ENCODE assay signal across 12 cellular contexts in genomic region chr5:56152437-56152836, GRCh38.
DNase-seq lines count a peak whose midpoint lies in the region; ATAC-seq and TF ChIP-seq lines count a peak whose summit lies in the region.
"Had no signal": no experiment of that assay in that cellular context is flagged by ENCODE, and none has a peak within 500 bp of the region (broad histone marks: within the 10 kb centered on the region; RNA-seq: fewer than 3 reads in every experiment).

No MANE protein-coding gene starts in this region.

- peaks cover 2% of the 10 kb centered on the region for H3K36me3 Mint-ChIP-seq in activated CD4-positive, alpha-beta T cell treated with anti-CD3 and anti-CD28 coated beads for 36 hours (ENCODE audit: low read depth)
- peaks cover 0 to 8% of the 10 kb centered on the region in 2 donors for H3K36me3 Mint-ChIP-seq in activated naive CD4-positive, alpha-beta T cell treated with anti-CD3 and anti-CD28 coated beads, Interleukin-2, amount 50 U/mL, for 72 hours
- no peaks in the 10 kb centered on the region for H3K36me3 Mint-ChIP-seq in nephron progenitor cell (ENCODE audit: low read depth)

- H3K9me3 Mint-ChIP-seq in activated CD4-positive, alpha-beta T cell treated with anti-CD3 and anti-CD28 coated beads for 36 hours (ENCODE audit: low read depth): no peaks in the 10 kb centered on the region
- no peaks in the 10 kb centered on the region for H3K9me3 Mint-ChIP-seq in activated naive CD4-positive, alpha-beta T cell treated with anti-CD3 and anti-CD28 coated beads, Interleukin-2, amount 50 U/mL, for 72 hours
- H3K9me3 Mint-ChIP-seq in nephron progenitor cell: no peaks in the 10 kb centered on the region

- H3K27ac Mint-ChIP-seq in activated CD4-positive, alpha-beta T cell treated with anti-CD3 and anti-CD28 coated beads for 36 hours: peak overlapping the region; percentile 82
- peak overlapping the region; percentile 13 to 76 for H3K27ac Mint-ChIP-seq in activated naive CD4-positive, alpha-beta T cell treated with anti-CD3 and anti-CD28 coated beads, Interleukin-2, amount 50 U/mL, for 72 hours
- H3K27ac Mint-ChIP-seq in nephron progenitor cell: peak overlapping the region; percentile 9
- H3K27ac Mint-ChIP-seq: progenitor cell of endocrine pancreas had no signal

- DNase-seq in activated CD4-positive, alpha-beta T cell treated with anti-CD3 and anti-CD28 coated beads for 36 hours: no peak
- DNase-seq in activated CD4-positive, alpha-beta T cell treated with anti-CD3 and anti-CD28 coated beads, Interleukin-2, amount 50 U/mL, for 48 hours: no peak
- DNase-seq in activated naive CD4-positive, alpha-beta T cell treated with anti-CD3 and anti-CD28 coated beads, Interleukin-2, amount 50 U/mL, for 72 hours (ENCODE audit: low spot score in 2 of 2): no peak
- no peak for DNase-seq in nephron progenitor cell
- no peak for DNase-seq in GM03348 (ENCODE audit: low spot score)
- no peak for DNase-seq in NCI-H82 (lab: John Stamatoyannopoulos, UW)
- DNase-seq: kidney glomerular epithelial cell, NCI-H1105, PC-9 had no signal

- ATAC-seq in activated CD4-positive, alpha-beta T cell treated with anti-CD3 and anti-CD28 coated beads for 36 hours: no peak
- ATAC-seq in HG02759 (IDR thresholded peaks at IDR 0.05; ENCODE audit: unreplicated experiment): peak; percentile 26
- ATAC-seq in activated naive CD4-positive, alpha-beta T cell treated with anti-CD3 and anti-CD28 coated beads, Interleukin-2, amount 50 U/mL, for 72 hours: no peak
- no peak for ATAC-seq in GM18498 (IDR thresholded peaks at IDR 0.05; ENCODE audit: unreplicated experiment)

- H3K4me3 Mint-ChIP-seq in activated CD4-positive, alpha-beta T cell treated with anti-CD3 and anti-CD28 coated beads for 36 hours: peak overlapping the region; percentile 57
- H3K4me3 Mint-ChIP-seq in nephron progenitor cell: no peak overlapping the region

- POLR2A ChIA-PET in activated CD4-positive, alpha-beta T cell treated with anti-CD3 and anti-CD28 coated beads for 36 hours (lab: Charles Lee): interaction anchor here (0.6 kb wide), 1 partner anchor 169 kb away, joined by 4 read pairs; no protein-coding TSS in a partner anchor

- TF ChIP-seq CTCF in nephron progenitor cell (IDR thresholded peaks at IDR 0.05): no peak

- peaks cover 74% of the 10 kb centered on the region for H3K4me1 Mint-ChIP-seq in activated CD4-positive, alpha-beta T cell treated with anti-CD3 and anti-CD28 coated beads for 36 hours
- peaks cover 50% of the 10 kb centered on the region for H3K4me1 Mint-ChIP-seq in nephron progenitor cell

- intact Hi-C loops in activated CD4-positive, alpha-beta T cell treated with anti-CD3 and anti-CD28 coated beads for 36 hours (cut with DNase I, micrococcal nuclease): no loop called here

- H3K27me3 Mint-ChIP-seq in activated CD4-positive, alpha-beta T cell treated with anti-CD3 and anti-CD28 coated beads for 36 hours: no peaks in the 10 kb centered on the region
- H3K27me3 Mint-ChIP-seq in nephron progenitor cell (ENCODE audit: low read depth, poor library complexity): peaks cover 3% of the 10 kb centered on the region
- H3K27me3 Mint-ChIP-seq: progenitor cell of endocrine pancreas had no signal

- CTCF ChIA-PET in activated CD4-positive, alpha-beta T cell treated with anti-CD3 and anti-CD28 coated beads for 36 hours (lab: Charles Lee): no interaction called here

Comparison
In these comparisons a context has a peak if more than half of its experiments do, and no peak if none do; other contexts are left out.
1. H3K27ac Mint-ChIP-seq: peak in every context shown above with its lines; median percentile 82 in activated CD4-positive, alpha-beta T cell treated with anti-CD3 and anti-CD28 coated beads for 36 hours; 44 in activated naive CD4-positive, alpha-beta T cell treated with anti-CD3 and anti-CD28 coated beads, Interleukin-2, amount 50 U/mL, for 72 hours; 9 in nephron progenitor cell.